Comparison of ENCODE assay signal across 40 cellular contexts in the genomic region with DNA sequence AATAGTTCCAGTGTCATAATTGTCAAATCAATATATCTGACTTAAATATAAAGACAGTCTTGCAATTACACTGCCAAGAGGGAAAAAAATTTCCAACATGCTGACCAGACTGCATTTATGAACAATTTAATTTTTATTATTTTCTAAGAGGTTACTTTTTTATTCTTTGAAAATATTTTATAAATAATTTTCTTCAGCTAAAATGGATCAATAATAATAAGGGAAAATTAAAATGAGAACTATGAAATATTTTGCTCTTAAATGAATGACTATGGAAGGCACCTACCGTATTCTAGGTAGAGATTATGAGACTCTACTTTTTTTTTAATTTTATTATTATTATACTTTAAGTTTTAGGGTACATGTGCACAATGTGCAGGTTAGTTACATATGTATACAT.
"Had no signal": no experiment of that assay in that cellular context is flagged by ENCODE, and none has a peak within 500 bp of the region (broad histone marks: within the 10 kb centered on the region; RNA-seq: fewer than 3 reads in every experiment).

No MANE protein-coding gene starts in this region.

- H3K4me3 ChIP-seq: adrenal gland, ascending aorta, body of pancreas, breast epithelium, cardiac muscle cell had no signal

- H3K4me3 Mint-ChIP-seq: activated naive CD4-positive, alpha-beta T cell treated with anti-CD3 and anti-CD28 coated beads for 36 hours; activated naive CD4-positive, alpha-beta T cell treated with anti-CD3 and anti-CD28 coated beads, Interleukin-2, amount 10 ng/mL, durations not matched to agents 7 days and 5 days; activated naive CD4-positive, alpha-beta T cell treated with anti-CD3 and anti-CD28 coated beads, Interleukin-2, amount 50 U/mL, for 24 hours; activated naive CD8-positive, alpha-beta T cell; activated naive CD8-positive, alpha-beta T cell treated with anti-CD3 and anti-CD28 coated beads for 36 hours; activated naive CD8-positive, alpha-beta T cell treated with anti-CD3 and anti-CD28 coated beads, Interleukin-2, amount 10 ng/mL, durations not matched to agents 7 days and 5 days; activated naive CD8-positive, alpha-beta T cell treated with anti-CD3 and anti-CD28 coated beads, Interleukin-2, amount 50 U/mL, for 24 hours; activated T-cell treated with anti-CD3 and anti-CD28 coated beads, Interleukin-2, amount 50 U/mL, for 24 hours; activated T-cell treated with anti-CD3 and anti-CD28 coated beads, Interleukin-2, amount 50 U/mL, for 4 hours; activated T-cell treated with anti-CD3 and anti-CD28 coated beads, Interleukin-2, amount 50 U/mL, for 72 hours; activated T-helper 1 cell treated with anti-CD3 and anti-CD28 coated beads, Interleukin-12 subunit alpha, Interleukin-12 subunit beta, Interleukin-2, Interleukin-4 antibody, amounts not matched to agents 30 ng/mL and 10 ng/mL and 1 ng/mL, durations not matched to agents 14 hours and 24 hours and 36 hours; activated T-helper 17 cell treated with anti-CD3 and anti-CD28 coated beads, Interleukin-2, amount 50 U/mL, for 72 hours; brain; central memory CD8-positive, alpha-beta T cell had no signal

- H3K9me3 ChIP-seq: adrenal gland, ascending aorta, body of pancreas, breast epithelium had no signal

- H3K9me3 Mint-ChIP-seq: activated naive CD4-positive, alpha-beta T cell treated with anti-CD3 and anti-CD28 coated beads for 36 hours; activated naive CD4-positive, alpha-beta T cell treated with anti-CD3 and anti-CD28 coated beads, Interleukin-2, amount 10 ng/mL, durations not matched to agents 7 days and 5 days; activated naive CD4-positive, alpha-beta T cell treated with anti-CD3 and anti-CD28 coated beads, Interleukin-2, amount 50 U/mL, for 24 hours; activated naive CD4-positive, alpha-beta T cell treated with anti-CD3 and anti-CD28 coated beads, Interleukin-2, amount 50 U/mL, for 72 hours; activated naive CD8-positive, alpha-beta T cell treated with anti-CD3 and anti-CD28 coated beads for 36 hours; activated naive CD8-positive, alpha-beta T cell treated with anti-CD3 and anti-CD28 coated beads, Interleukin-2, amount 10 ng/mL, durations not matched to agents 7 days and 5 days; activated naive CD8-positive, alpha-beta T cell treated with anti-CD3 and anti-CD28 coated beads, Interleukin-2, amount 50 U/mL, for 24 hours; activated T-cell treated with anti-CD3 and anti-CD28 coated beads, Interleukin-2, amount 50 U/mL, for 4 hours; activated T-cell treated with anti-CD3 and anti-CD28 coated beads, Interleukin-2, amount 50 U/mL, for 72 hours; activated T-helper 1 cell treated with anti-CD3 and anti-CD28 coated beads, Interleukin-12 subunit alpha, Interleukin-12 subunit beta, Interleukin-2, Interleukin-4 antibody, amounts not matched to agents 30 ng/mL and 10 ng/mL and 1 ng/mL, durations not matched to agents 14 hours and 24 hours and 36 hours; activated T-helper 17 cell treated with anti-CD3 and anti-CD28 coated beads, Interleukin-2, amount 50 U/mL, for 72 hours; activated T-helper 2 cell treated with anti-CD3 and anti-CD28 coated beads, Interferon-gamma antibody, Interleukin-2, Interleukin-4, amounts not matched to agents 10 μg/mL and 5 μg/mL and 100 μg/mL, durations not matched to agents 14 hours and 24 hours and 36 hours; central memory CD8-positive, alpha-beta T cell had no signal

- H3K27ac ChIP-seq: adrenal gland, ascending aorta, body of pancreas, brain microvascular endothelial cell, breast epithelium, cardiac muscle cell had no signal

- DNase-seq: activated effector memory CD4-positive, alpha-beta T cell treated with anti-CD3 and anti-CD28 coated beads, Interleukin-2, amount 50 U/mL, for 16 hours; activated effector memory CD4-positive, alpha-beta T cell treated with Interleukin-2 at 50 U/mL for 16 hours; activated gamma-delta T cell; activated gamma-delta T cell treated with Interleukin-2 at 50 U/mL for 16 hours; activated naive CD4-positive, alpha-beta T cell; activated naive CD4-positive, alpha-beta T cell treated with anti-CD3 and anti-CD28 coated beads for 36 hours; activated naive CD4-positive, alpha-beta T cell treated with anti-CD3 and anti-CD28 coated beads, Interleukin-2, amount 10 ng/mL, durations not matched to agents 7 days and 5 days; activated naive CD4-positive, alpha-beta T cell treated with anti-CD3 and anti-CD28 coated beads, Interleukin-2, amount 50 U/mL, for 16 hours; activated naive CD4-positive, alpha-beta T cell treated with Interleukin-2 at 50 U/mL for 16 hours; activated naive CD8-positive, alpha-beta T cell treated with anti-CD3 and anti-CD28 coated beads for 36 hours; activated naive CD8-positive, alpha-beta T cell treated with anti-CD3 and anti-CD28 coated beads, Interleukin-2, amount 10 ng/mL, durations not matched to agents 7 days and 5 days; activated naive CD8-positive, alpha-beta T cell treated with anti-CD3 and anti-CD28 coated beads, Interleukin-2, amount 50 U/mL, for 24 hours; activated T-cell treated with anti-CD3 and anti-CD28 coated beads, Interleukin-2, amount 50 U/mL, for 1 hour; activated T-cell treated with anti-CD3 and anti-CD28 coated beads, Interleukin-2, amount 50 U/mL, for 24 hours; activated T-cell treated with anti-CD3 and anti-CD28 coated beads, Interleukin-2, amount 50 U/mL, for 4 hours; activated T-cell treated with anti-CD3 and anti-CD28 coated beads, Interleukin-2, amount 50 U/mL, for 48 hours; activated T-cell treated with anti-CD3 and anti-CD28 coated beads, Interleukin-2, amount 50 U/mL, for 72 hours; adrenal gland; amniotic stem cell; amygdala; anterior cingulate cortex; aorta; body of pancreas; brain microvascular endothelial cell; caudate nucleus; central memory CD4-positive, alpha-beta T cell; cerebellar nuclear complex had no signal

- H3K27me3 Mint-ChIP-seq: activated naive CD4-positive, alpha-beta T cell treated with anti-CD3 and anti-CD28 coated beads, Interleukin-2, amount 10 ng/mL, durations not matched to agents 7 days and 5 days; activated naive CD8-positive, alpha-beta T cell; activated naive CD8-positive, alpha-beta T cell treated with anti-CD3 and anti-CD28 coated beads, Interleukin-2, amount 50 U/mL, for 24 hours; activated T-cell treated with anti-CD3 and anti-CD28 coated beads, Interleukin-2, amount 50 U/mL, for 24 hours; central memory CD8-positive, alpha-beta T cell had no signal

- H3K36me3 Mint-ChIP-seq: activated naive CD4-positive, alpha-beta T cell treated with anti-CD3 and anti-CD28 coated beads, Interleukin-2, amount 10 ng/mL, durations not matched to agents 7 days and 5 days; activated naive CD4-positive, alpha-beta T cell treated with anti-CD3 and anti-CD28 coated beads, Interleukin-2, amount 50 U/mL, for 24 hours; activated naive CD4-positive, alpha-beta T cell treated with anti-CD3 and anti-CD28 coated beads, Interleukin-2, amount 50 U/mL, for 72 hours; activated naive CD8-positive, alpha-beta T cell; activated naive CD8-positive, alpha-beta T cell treated with anti-CD3 and anti-CD28 coated beads for 36 hours; activated naive CD8-positive, alpha-beta T cell treated with anti-CD3 and anti-CD28 coated beads, Interleukin-2, amount 10 ng/mL, durations not matched to agents 7 days and 5 days; brain had no signal

- H3K4me1 ChIP-seq: adrenal gland, ascending aorta, body of pancreas, breast epithelium had no signal

- H3K36me3 ChIP-seq: adrenal gland, ascending aorta, brain microvascular endothelial cell, breast epithelium, cardiac muscle cell had no signal

- ATAC-seq: activated naive CD4-positive, alpha-beta T cell treated with anti-CD3 and anti-CD28 coated beads, Interleukin-2, amount 50 U/mL, for 72 hours; activated naive CD8-positive, alpha-beta T cell treated with anti-CD3 and anti-CD28 coated beads, Interleukin-2, amount 50 U/mL, for 24 hours; activated T-cell treated with anti-CD3 and anti-CD28 coated beads, Interleukin-2, amount 50 U/mL, for 4 hours; activated T-cell treated with anti-CD3 and anti-CD28 coated beads, Interleukin-2, amount 50 U/mL, for 72 hours; activated T-helper 17 cell treated with anti-CD3 and anti-CD28 coated beads, Interleukin-2, amount 50 U/mL, for 72 hours; body of pancreas had no signal

- H3K27me3 ChIP-seq: adrenal gland, ascending aorta, body of pancreas, brain microvascular endothelial cell, breast epithelium, cardiac muscle cell had no signal

- FAIRE-seq: astrocyte, bronchial epithelial cell had no signal

- H3K27ac Mint-ChIP-seq: activated naive CD4-positive, alpha-beta T cell treated with anti-CD3 and anti-CD28 coated beads for 36 hours; activated naive CD4-positive, alpha-beta T cell treated with anti-CD3 and anti-CD28 coated beads, Interleukin-2, amount 10 ng/mL, durations not matched to agents 7 days and 5 days; activated naive CD4-positive, alpha-beta T cell treated with anti-CD3 and anti-CD28 coated beads, Interleukin-2, amount 50 U/mL, for 24 hours; activated naive CD4-positive, alpha-beta T cell treated with anti-CD3 and anti-CD28 coated beads, Interleukin-2, amount 50 U/mL, for 72 hours; activated naive CD8-positive, alpha-beta T cell; activated naive CD8-positive, alpha-beta T cell treated with anti-CD3 and anti-CD28 coated beads for 36 hours; activated naive CD8-positive, alpha-beta T cell treated with anti-CD3 and anti-CD28 coated beads, Interleukin-2, amount 10 ng/mL, durations not matched to agents 7 days and 5 days; activated naive CD8-positive, alpha-beta T cell treated with anti-CD3 and anti-CD28 coated beads, Interleukin-2, amount 50 U/mL, for 24 hours; activated T-cell treated with anti-CD3 and anti-CD28 coated beads, Interleukin-2, amount 50 U/mL, for 24 hours; activated T-cell treated with anti-CD3 and anti-CD28 coated beads, Interleukin-2, amount 50 U/mL, for 72 hours; activated T-helper 1 cell treated with anti-CD3 and anti-CD28 coated beads, Interleukin-12 subunit alpha, Interleukin-12 subunit beta, Interleukin-2, Interleukin-4 antibody, amounts not matched to agents 30 ng/mL and 10 ng/mL and 1 ng/mL, durations not matched to agents 14 hours and 24 hours and 36 hours; activated T-helper 17 cell treated with anti-CD3 and anti-CD28 coated beads, Interleukin-2, amount 50 U/mL, for 72 hours; activated T-helper 2 cell treated with anti-CD3 and anti-CD28 coated beads, Interferon-gamma antibody, Interleukin-2, Interleukin-4, amounts not matched to agents 10 μg/mL and 5 μg/mL and 100 μg/mL, durations not matched to agents 14 hours and 24 hours and 36 hours; brain had no signal

- H3K4me1 Mint-ChIP-seq: activated naive CD4-positive, alpha-beta T cell treated with anti-CD3 and anti-CD28 coated beads, Interleukin-2, amount 10 ng/mL, durations not matched to agents 7 days and 5 days; activated naive CD4-positive, alpha-beta T cell treated with anti-CD3 and anti-CD28 coated beads, Interleukin-2, amount 50 U/mL, for 24 hours; activated naive CD8-positive, alpha-beta T cell treated with anti-CD3 and anti-CD28 coated beads for 36 hours; activated naive CD8-positive, alpha-beta T cell treated with anti-CD3 and anti-CD28 coated beads, Interleukin-2, amount 10 ng/mL, durations not matched to agents 7 days and 5 days; activated naive CD8-positive, alpha-beta T cell treated with anti-CD3 and anti-CD28 coated beads, Interleukin-2, amount 50 U/mL, for 24 hours; activated T-helper 17 cell treated with anti-CD3 and anti-CD28 coated beads, Interleukin-2, amount 50 U/mL, for 72 hours; brain; central memory CD8-positive, alpha-beta T cell had no signal
